In genomic region chr5:144467795-144468194, GRCh38 we compare ENCODE assay signal across 9 cellular contexts.
A peak's percentile ranks its signal among the peaks of the same experiment; 100 is the strongest.
DNase-seq lines count a peak whose midpoint lies in the region; ATAC-seq and TF ChIP-seq lines count a peak whose summit lies in the region.
"Had no signal": no experiment of that assay in that cellular context is flagged by ENCODE, and none has a peak within 500 bp of the region (broad histone marks: within the 10 kb centered on the region; RNA-seq: fewer than 3 reads in every experiment).

No MANE protein-coding gene starts in this region.

- TF ChIP-seq CTCF in endothelial cell (IDR thresholded peaks at IDR 0.05; ENCODE audit: unreplicated experiment), result no peak

- H3K4me1 Mint-ChIP-seq in endothelial cell (ENCODE audit: unreplicated experiment), result peaks cover 9% of the 10 kb centered on the region
- no peaks in the 10 kb centered on the region for H3K4me1 Mint-ChIP-seq in CD8-positive, alpha-beta memory T cell
- H3K4me1 Mint-ChIP-seq: CD4-positive, CD25-positive, alpha-beta regulatory T cell had no signal

- CTCF ChIA-PET in CD8-positive, alpha-beta memory T cell (lab: Charles Lee), result no interaction called here

- no peak for TF ChIP-seq POLR2A in erythroblast (IDR thresholded peaks at IDR 0.05; ENCODE audit: low read length)

- POLR2A ChIA-PET in CD8-positive, alpha-beta memory T cell (lab: Charles Lee), result no interaction called here

- H3K4me1 ChIP-seq in CD8-positive, alpha-beta memory T cell (ENCODE audit: insufficient read depth, low read length), result no peaks in the 10 kb centered on the region

- no peaks in the 10 kb centered on the region for H3K9me3 Mint-ChIP-seq in endothelial cell (ENCODE audit: unreplicated experiment)
- peaks cover 0 to 2% (median 0%) of the 10 kb centered on the region in 5 donors for H3K9me3 Mint-ChIP-seq in CD8-positive, alpha-beta memory T cell

- H3K27ac ChIP-seq in CD8-positive, alpha-beta memory T cell (ENCODE audit: low read depth, low read length), result no peak overlapping the region

- DNase-seq in NCI-H2081 (lab: John Stamatoyannopoulos, UW) (peak; percentile 66 to 83), NCI-H2081 treated with DMSO at 0.1 percent for 48 hours (lab: John Stamatoyannopoulos, UW) (no peak), NCI-H524 (lab: John Stamatoyannopoulos, UW) (peak; percentile 84 to 94), endothelial cell (ENCODE audit: low spot score) (peak; percentile 37), posterior vena cava (ENCODE audit: low spot score) (peak; percentile 60), erythroblast (lab: John Stamatoyannopoulos, UW) (no peak)
- no peak for DNase-seq in CD8-positive, alpha-beta memory T cell
- DNase-seq: CD4-positive, CD25-positive, alpha-beta regulatory T cell had no signal

- H3K4me3 Mint-ChIP-seq in endothelial cell (ENCODE audit: unreplicated experiment), result no peak overlapping the region
- H3K4me3 Mint-ChIP-seq in CD8-positive, alpha-beta memory T cell, result no peak overlapping the region
- H3K4me3 Mint-ChIP-seq: CD4-positive, CD25-positive, alpha-beta regulatory T cell had no signal

- no peaks in the 10 kb centered on the region for H3K36me3 ChIP-seq in CD8-positive, alpha-beta memory T cell (ENCODE audit: insufficient read depth, low read length)

- no peak for ATAC-seq in GM18907 (IDR thresholded peaks at IDR 0.05; ENCODE audit: unreplicated experiment)

- H3K27me3 ChIP-seq in CD8-positive, alpha-beta memory T cell (ENCODE audit: insufficient read depth, low read length, poor library complexity, severe bottlenecking), result no peaks in the 10 kb centered on the region

- no peaks in the 10 kb centered on the region for H3K9me3 ChIP-seq in CD8-positive, alpha-beta memory T cell (ENCODE audit: low read length)

- H3K4me3 ChIP-seq in CD8-positive, alpha-beta memory T cell (ENCODE audit: low read length), result no peak overlapping the region

- H3K27ac Mint-ChIP-seq in endothelial cell (ENCODE audit: unreplicated experiment), result peak overlapping the region; percentile 72
- H3K27ac Mint-ChIP-seq in CD8-positive, alpha-beta memory T cell, result no peak overlapping the region
- H3K27ac Mint-ChIP-seq: CD4-positive, CD25-positive, alpha-beta regulatory T cell had no signal

- H3K27me3 Mint-ChIP-seq in endothelial cell (ENCODE audit: unreplicated experiment), result no peaks in the 10 kb centered on the region
- H3K27me3 Mint-ChIP-seq in CD8-positive, alpha-beta memory T cell, result no peaks in the 10 kb centered on the region
- H3K27me3 Mint-ChIP-seq: CD4-positive, CD25-positive, alpha-beta regulatory T cell had no signal

- no peaks in the 10 kb centered on the region for H3K36me3 Mint-ChIP-seq in endothelial cell (ENCODE audit: low read depth, unreplicated experiment)
- H3K36me3 Mint-ChIP-seq in CD8-positive, alpha-beta memory T cell, result no peaks in the 10 kb centered on the region
- H3K36me3 Mint-ChIP-seq: CD4-positive, CD25-positive, alpha-beta regulatory T cell had no signal

- intact Hi-C loops in posterior vena cava (cut with DNase I), result no loop called here

Comparison
In these comparisons a context has a peak if more than half of its experiments do, and no peak if none do; other contexts are left out.
1. DNase-seq: peak in NCI-H2081 (2 of 2), NCI-H524 (2 of 2), endothelial cell (single experiment) and posterior vena cava (single experiment); none in NCI-H2081 treated with DMSO at 0.1 percent for 48 hours (single experiment), CD8-positive, alpha-beta memory T cell (0 of 5) and erythroblast (0 of 2).